ENCODE assay signal across 8 cellular contexts in the genomic region with DNA sequence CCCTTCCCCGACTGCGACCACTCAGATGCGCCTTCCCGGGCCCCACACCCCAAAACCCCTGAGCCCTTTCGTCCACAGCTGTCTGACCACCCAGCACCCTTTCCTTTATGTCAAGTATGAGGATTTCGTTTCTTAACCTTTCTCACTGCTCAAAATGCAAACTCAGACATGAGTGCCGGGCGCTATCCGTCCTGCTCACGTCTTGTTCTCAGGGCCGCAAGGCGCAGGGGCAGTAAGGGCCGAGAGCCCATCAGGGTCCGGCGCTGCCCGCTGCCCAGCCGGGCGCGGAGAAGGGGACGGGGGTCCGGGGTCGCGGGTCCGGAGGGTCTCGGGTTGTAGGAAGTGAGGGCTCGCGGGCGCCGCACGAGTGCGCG. TPM values are rescaled to one million over a fixed set of nuclear protein-coding genes. Genes with fewer than 3 reads are reported as not detected.
DNase-seq lines count a peak whose midpoint lies in the region; ATAC-seq and TF ChIP-seq lines count a peak whose summit lies in the region.

No MANE protein-coding gene starts in this region.

- ATAC-seq in HG02588 (IDR thresholded peaks at IDR 0.05; ENCODE audit: unreplicated experiment) = peak; percentile 1
- ATAC-seq in activated CD8-positive, alpha-beta T cell treated with anti-CD3 and anti-CD28 coated beads, Interleukin-2, amount 10 ng/mL, durations not matched to agents 7 days and 5 days = no peak

- no peak for DNase-seq in activated CD8-positive, alpha-beta T cell treated with anti-CD3 and anti-CD28 coated beads, Interleukin-2, amount 10 ng/mL, durations not matched to agents 7 days and 5 days
- DNase-seq in iPS-NIHi7 (ENCODE audit: extremely low spot score) = no peak
- no peak for DNase-seq in OCI-M2 (lab: John Stamatoyannopoulos, UW; ENCODE audit: unreplicated experiment)
- no peak for DNase-seq in NCI-H1105 treated with DMSO at 0.1 percent for 48 hours (lab: John Stamatoyannopoulos, UW)

- peaks cover 3 to 11% (median 6%) of the 10 kb centered on the region in 5 donors for H3K36me3 ChIP-seq in subcutaneous abdominal adipose tissue (ENCODE audit: control insufficient read depth in 5 of 5, insufficient read depth in 5 of 5, low read length in 5 of 5)

- POLR2A ChIA-PET in activated CD8-positive, alpha-beta T cell treated with anti-CD3 and anti-CD28 coated beads, Interleukin-2, amount 10 ng/mL, durations not matched to agents 7 days and 5 days (lab: Charles Lee) = interaction anchor here (0.5 to 1.5 kb wide), 11 partner anchors 15 to 1250 kb away, joined by 3 to 7 read pairs (median 4); a partner anchor contains a TSS

- peaks cover 5 to 28% (median 25%) of the 10 kb centered on the region in 5 donors for H3K4me1 ChIP-seq in subcutaneous abdominal adipose tissue (ENCODE audit: control insufficient read depth in 5 of 5, insufficient read depth in 5 of 5, low read length in 5 of 5)

- CTCF ChIA-PET in activated CD8-positive, alpha-beta T cell treated with anti-CD3 and anti-CD28 coated beads, Interleukin-2, amount 10 ng/mL, durations not matched to agents 7 days and 5 days (lab: Charles Lee) = interaction anchor here (0.6 to 1.5 kb wide), 9 partner anchors 8 to 264 kb away, joined by 3 to 6 read pairs (median 3); no protein-coding TSS in a partner anchor

- peak overlapping the region; percentile 97 for H3K4me3 ChIP-seq in iPS-18c (ENCODE audit: insufficient read depth, low read depth, low read length)
- H3K4me3 ChIP-seq in subcutaneous abdominal adipose tissue (ENCODE audit: low read depth in 1 of 5, low read length in 5 of 5) = peak overlapping the region; percentile 91 to 100 (median 99)

- peak overlapping the region; percentile 100 for H3K27ac Mint-ChIP-seq in activated CD8-positive, alpha-beta T cell treated with anti-CD3 and anti-CD28 coated beads, Interleukin-2, amount 10 ng/mL, durations not matched to agents 7 days and 5 days

- H3K4me1 Mint-ChIP-seq in activated CD8-positive, alpha-beta T cell treated with anti-CD3 and anti-CD28 coated beads, Interleukin-2, amount 10 ng/mL, durations not matched to agents 7 days and 5 days (ENCODE audit: low read depth) = peaks cover 37% of the 10 kb centered on the region

- H3K4me3 Mint-ChIP-seq in activated CD8-positive, alpha-beta T cell treated with anti-CD3 and anti-CD28 coated beads, Interleukin-2, amount 10 ng/mL, durations not matched to agents 7 days and 5 days = peak overlapping the region; percentile 99

- H3K9me3 ChIP-seq in iPS-18c (ENCODE audit: control insufficient read depth, insufficient read depth, low read length) (no peaks in the 10 kb centered on the region), subcutaneous abdominal adipose tissue (ENCODE audit: control insufficient read depth in 5 of 5, low read length in 5 of 5) (peaks cover 1 to 9% (median 7%) of the 10 kb centered on the region in 5 donors)

- H3K27ac ChIP-seq in C4-2B (peak overlapping the region; percentile 97), subcutaneous abdominal adipose tissue (ENCODE audit: low read depth, low read length) (peak overlapping the region; percentile 84)

- H3K9ac ChIP-seq in subcutaneous abdominal adipose tissue (ENCODE audit: low read length in 5 of 5) = peak overlapping the region; percentile 39 to 99 (median 98)

- no peaks in the 10 kb centered on the region for H3K27me3 ChIP-seq in subcutaneous abdominal adipose tissue (ENCODE audit: control insufficient read depth in 5 of 5, insufficient read depth in 4 of 5, low read length in 5 of 5)

- no peaks in the 10 kb centered on the region for H3K27me3 Mint-ChIP-seq in activated CD8-positive, alpha-beta T cell treated with anti-CD3 and anti-CD28 coated beads, Interleukin-2, amount 10 ng/mL, durations not matched to agents 7 days and 5 days (ENCODE audit: low read depth)

- H3K9me3 Mint-ChIP-seq in activated CD8-positive, alpha-beta T cell treated with anti-CD3 and anti-CD28 coated beads, Interleukin-2, amount 10 ng/mL, durations not matched to agents 7 days and 5 days (ENCODE audit: insufficient read depth) = peaks cover 8% of the 10 kb centered on the region

- peaks cover 70% of the 10 kb centered on the region for H3K36me3 Mint-ChIP-seq in activated CD8-positive, alpha-beta T cell treated with anti-CD3 and anti-CD28 coated beads, Interleukin-2, amount 10 ng/mL, durations not matched to agents 7 days and 5 days (ENCODE audit: low read depth)

- no peak for TF ChIP-seq CTCF in C4-2B (conservative IDR thresholded peaks at IDR 0.05)

RNA-seq across cellular contexts. Expression of a gene that starts 0.7 kb away (rescaled TPM):
- 10 to 100 TPM; 81.4 to 85.6 TPM for total RNA-seq in activated CD8-positive, alpha-beta T cell treated with anti-CD3 and anti-CD28 coated beads, Interleukin-2, amount 10 ng/mL, durations not matched to agents 7 days and 5 days
